8 cellular contexts compared by ENCODE assay signal in the genomic region with DNA sequence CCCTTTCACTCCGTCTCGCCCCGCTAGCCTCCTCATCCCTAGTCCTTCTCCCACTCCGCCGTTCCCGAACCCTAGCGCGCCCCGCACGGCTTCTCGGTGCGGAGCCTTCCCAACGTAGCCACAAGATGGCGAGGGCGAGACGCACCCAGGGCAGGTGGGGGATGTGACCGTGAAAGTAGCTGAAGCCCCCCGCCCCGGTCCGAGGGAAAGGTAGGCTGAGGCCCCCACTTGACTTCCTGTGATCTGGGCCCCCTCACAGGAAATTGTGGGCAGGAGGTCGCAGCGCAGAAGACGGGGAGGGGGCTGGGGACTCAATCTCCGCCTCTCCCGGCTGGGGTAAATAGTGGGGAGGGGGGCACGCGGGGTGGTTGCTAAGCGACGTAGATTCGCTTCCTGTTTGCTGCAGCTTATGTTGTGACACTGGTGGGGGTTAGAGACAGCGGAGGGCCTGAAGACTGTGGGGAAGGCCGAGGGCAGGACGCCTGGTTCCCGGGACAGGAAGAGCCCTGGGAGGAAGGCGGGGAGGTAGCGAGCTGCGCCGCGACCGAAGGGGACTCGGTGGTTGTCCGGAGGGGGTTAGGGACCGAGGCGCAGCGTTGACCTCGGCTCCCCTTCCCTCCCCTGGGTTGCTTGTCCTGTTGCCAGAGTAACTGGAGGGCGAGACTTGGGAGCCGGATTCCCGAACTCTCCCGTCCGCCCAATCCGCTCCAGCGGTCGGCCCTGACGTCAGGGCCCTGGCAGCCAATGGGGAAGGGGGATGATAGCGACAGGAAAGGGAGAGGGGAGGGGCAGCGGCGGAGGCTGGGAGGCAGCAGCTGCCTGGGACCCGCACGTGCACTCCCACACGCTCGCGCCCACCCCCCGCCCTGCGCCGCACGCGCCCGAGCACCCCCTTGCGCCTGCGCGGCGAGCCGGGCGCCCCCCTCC. TPM values are rescaled to one million over a fixed set of nuclear protein-coding genes. Genes with fewer than 3 reads are reported as not detected.
DNase-seq lines count a peak whose midpoint lies in the region; ATAC-seq and TF ChIP-seq lines count a peak whose summit lies in the region.

No MANE protein-coding gene starts in this region.

- ATAC-seq in HG02623 (IDR thresholded peaks at IDR 0.05; ENCODE audit: unreplicated experiment) (peak; percentile 54), omental fat pad (ENCODE audit: low FRiP score) (peak; percentile 40)

- peak overlapping the region; percentile 98 to 99 for H3K27ac ChIP-seq in testis

- no peaks in the 10 kb centered on the region for H3K36me3 ChIP-seq in testis (ENCODE audit: low read depth, missing control alignments)

- H3K27me3 ChIP-seq in testis = no peaks in the 10 kb centered on the region

- H3K4me1 ChIP-seq in testis = peaks cover 34% of the 10 kb centered on the region

- no peaks in the 10 kb centered on the region for H3K9me3 ChIP-seq in testis

- intact Hi-C loops in testis (cut with DNase I; ENCODE audit: low total_unique reads) = no loop called here

- peak; percentile 70 for TF ChIP-seq POLR2A in testis (IDR thresholded peaks at IDR 0.05)

- no peaks in the 10 kb centered on the region for H3K9me3 Mint-ChIP-seq in activated naive CD8-positive, alpha-beta T cell treated with anti-CD3 and anti-CD28 coated beads for 36 hours
- peaks cover 34% of the 10 kb centered on the region for H3K9me3 Mint-ChIP-seq in glutamatergic neuron (ENCODE audit: unreplicated experiment)

- H3K27ac Mint-ChIP-seq in activated naive CD8-positive, alpha-beta T cell treated with anti-CD3 and anti-CD28 coated beads for 36 hours = peak overlapping the region; percentile 92
- H3K27ac Mint-ChIP-seq in glutamatergic neuron (ENCODE audit: unreplicated experiment) = peak overlapping the region; percentile 78

- H3K27me3 Mint-ChIP-seq in activated naive CD8-positive, alpha-beta T cell treated with anti-CD3 and anti-CD28 coated beads for 36 hours = no peaks in the 10 kb centered on the region
- peaks cover 37% of the 10 kb centered on the region for H3K27me3 Mint-ChIP-seq in glutamatergic neuron (ENCODE audit: unreplicated experiment)

- H3K4me3 Mint-ChIP-seq in activated naive CD8-positive, alpha-beta T cell treated with anti-CD3 and anti-CD28 coated beads for 36 hours = peak overlapping the region; percentile 93
- peak overlapping the region; percentile 94 for H3K4me3 Mint-ChIP-seq in glutamatergic neuron (ENCODE audit: unreplicated experiment)

- peaks cover 46% of the 10 kb centered on the region for H3K4me1 Mint-ChIP-seq in activated naive CD8-positive, alpha-beta T cell treated with anti-CD3 and anti-CD28 coated beads for 36 hours
- peaks cover 22% of the 10 kb centered on the region for H3K4me1 Mint-ChIP-seq in glutamatergic neuron (ENCODE audit: low read depth, unreplicated experiment)

- DNase-seq in GM04503 (ENCODE audit: low read depth) (peak; percentile 88), NCI-H128 (lab: John Stamatoyannopoulos, UW; ENCODE audit: unreplicated experiment) (peak; percentile 89), SKM-1 treated with dmso at 0.1 percent for 144 hours (lab: John Stamatoyannopoulos, UW; ENCODE audit: unreplicated experiment) (peak; percentile 83), glutamatergic neuron (peak; percentile 96), omental fat pad (ENCODE audit: low spot score) (peak; percentile 82), testis (peak; percentile 98)
- DNase-seq in activated naive CD8-positive, alpha-beta T cell treated with anti-CD3 and anti-CD28 coated beads for 36 hours = peak; percentile 90

- WGBS in testis, 2 donors = 1% methylated on average over 43 to 57 of the region's 75 CpGs

- peak; percentile 58 for TF ChIP-seq CTCF in glutamatergic neuron (IDR thresholded peaks at IDR 0.05; ENCODE audit: partially characterized antibody, unreplicated experiment)
- peak in 1 of 3 donors; percentile 12 for TF ChIP-seq CTCF in omental fat pad (IDR thresholded peaks at IDR 0.05)
- TF ChIP-seq CTCF in testis (IDR thresholded peaks at IDR 0.05) = peak; percentile 75 to 81 (median 80)

- peaks cover 2% of the 10 kb centered on the region for H3K36me3 Mint-ChIP-seq in activated naive CD8-positive, alpha-beta T cell treated with anti-CD3 and anti-CD28 coated beads for 36 hours
- no peaks in the 10 kb centered on the region for H3K36me3 Mint-ChIP-seq in glutamatergic neuron (ENCODE audit: unreplicated experiment)

- peak overlapping the region; percentile 77 to 91 for H3K4me3 ChIP-seq in testis

RNA-seq across cellular contexts. Expression of a gene that starts 1.1 kb away (rescaled TPM):
- total RNA-seq in activated naive CD8-positive, alpha-beta T cell treated with anti-CD3 and anti-CD28 coated beads for 36 hours = 10 to 100 TPM; 44.5 to 47.6 TPM
- total RNA-seq in glutamatergic neuron (ENCODE audit: unreplicated experiment) (191 TPM), omental fat pad (10 to 100 TPM in 3 of 4 donors, 1 to 10 TPM in 1; 4.8 to 52.8 (median 34.6) TPM), testis (10 to 100 TPM; 38.0 to 41.8 TPM)
- 27.8 TPM for polyA plus RNA-seq in testis (ENCODE audit: insufficient read depth, low read depth, low replicate concordance)

RNA-seq across cellular contexts. Expression of a gene that starts 19.7 kb away (rescaled TPM):
- 1 to 10 TPM; 4.2 to 4.8 TPM for total RNA-seq in activated naive CD8-positive, alpha-beta T cell treated with anti-CD3 and anti-CD28 coated beads for 36 hours
- total RNA-seq in glutamatergic neuron (ENCODE audit: unreplicated experiment) (23.7 TPM), omental fat pad (10 to 100 TPM; 20.2 to 99.9 (median 24.6) TPM), testis (1 to 10 TPM; 4.6 to 7.4 TPM)
- polyA plus RNA-seq in testis (ENCODE audit: insufficient read depth, low read depth, low replicate concordance) = 6.8 TPM

RNA-seq across cellular contexts. Expression of a gene that starts 22.2 kb away (rescaled TPM):
- total RNA-seq in activated naive CD8-positive, alpha-beta T cell treated with anti-CD3 and anti-CD28 coated beads for 36 hours = 10 to 100 TPM; 65.2 to 66.6 TPM
- total RNA-seq in glutamatergic neuron (ENCODE audit: unreplicated experiment) (49.7 TPM), omental fat pad (100 to 1,000 TPM in 1 of 4 donors, 10 to 100 TPM in 3; 61.2 to 209 (median 68.2) TPM), testis (10 to 100 TPM; 72.3 to 83.1 TPM)
- 102 TPM for polyA plus RNA-seq in testis (ENCODE audit: insufficient read depth, low read depth, low replicate concordance)

RNA-seq across cellular contexts. Expression of a gene that starts 22.6 kb away (rescaled TPM):
- 10 to 100 TPM; 18.6 to 20.1 TPM for total RNA-seq in activated naive CD8-positive, alpha-beta T cell treated with anti-CD3 and anti-CD28 coated beads for 36 hours
- 9.2 TPM for total RNA-seq in glutamatergic neuron (ENCODE audit: unreplicated experiment)
- total RNA-seq in omental fat pad = 10 to 100 TPM in 1 of 4 donors, 1 to 10 TPM in 3; 9.0 to 33.5 (median 9.3) TPM
- 10 to 100 TPM in 1 of 2 donors, 1 to 10 TPM in 1; 9.9 to 10.1 TPM for total RNA-seq in testis
- polyA plus RNA-seq in testis (ENCODE audit: insufficient read depth, low read depth, low replicate concordance) = 12.8 TPM

RNA-seq across cellular contexts. Expression of a gene that starts 53.4 kb away (rescaled TPM):
- 100 to 1,000 TPM; 123 to 129 TPM for total RNA-seq in activated naive CD8-positive, alpha-beta T cell treated with anti-CD3 and anti-CD28 coated beads for 36 hours
- total RNA-seq in glutamatergic neuron (ENCODE audit: unreplicated experiment) (129 TPM), omental fat pad (10 to 100 TPM; 47.0 to 77.6 (median 57.3) TPM), testis (100 to 1,000 TPM; 111 to 123 TPM)
- polyA plus RNA-seq in testis (ENCODE audit: insufficient read depth, low read depth, low replicate concordance) = 62.3 TPM

Comparison
In these comparisons a context has a peak if more than half of its experiments do, and no peak if none do; other contexts are left out.
1. Peak in every context shown above with its lines: DNase-seq, ATAC-seq, H3K4me3 ChIP-seq and H3K27ac ChIP-seq.